ENCODE assay signal across 21 cellular contexts in genomic region chr15:61621865-61622264, GRCh38.
A peak's percentile ranks its signal among the peaks of the same experiment; 100 is the strongest.
DNase-seq lines count a peak whose midpoint lies in the region; ATAC-seq, FAIRE-seq and TF ChIP-seq lines count a peak whose summit lies in the region.
"Had no signal": no experiment of that assay in that cellular context is flagged by ENCODE, and none has a peak within 500 bp of the region (broad histone marks: within the 10 kb centered on the region; RNA-seq: fewer than 3 reads in every experiment).

No MANE protein-coding gene starts in this region.

- no peak overlapping the region for H3K4me3 ChIP-seq in SK-N-SH (ENCODE audit: low read depth in 2 of 2, low read length in 1 of 2)
- H3K4me3 ChIP-seq in K562: no peak overlapping the region
- H3K4me3 ChIP-seq in osteoblast (ENCODE audit: insufficient read depth, low read length): no peak overlapping the region
- H3K4me3 ChIP-seq: BLaER1, GM12878 had no signal

- H3K27me3 ChIP-seq in SK-N-SH (ENCODE audit: insufficient read depth): no peaks in the 10 kb centered on the region
- peaks cover 0 to 11% of the 10 kb centered on the region in 2 experiments; a peak in 2 of 5 replicates for H3K27me3 ChIP-seq in K562 (ENCODE audit: control insufficient read depth in 2 of 2, insufficient read depth in 2 of 2, low read length in 2 of 2)
- H3K27me3 ChIP-seq in osteoblast (ENCODE audit: insufficient read depth, low read length): no peaks in the 10 kb centered on the region
- H3K27me3 ChIP-seq: BE2C, BLaER1 had no signal

- no peaks in the 10 kb centered on the region for H3K36me3 ChIP-seq in SK-N-SH (replicated peaks in 1 of 2; ENCODE audit: control insufficient read depth in 1 of 2, insufficient read depth in 2 of 2, low read length in 1 of 2)
- H3K36me3 ChIP-seq in K562 (ENCODE audit: control insufficient read depth, insufficient read depth, low read length): no peaks in the 10 kb centered on the region
- H3K36me3 ChIP-seq in osteoblast (ENCODE audit: insufficient read depth, low read length): no peaks in the 10 kb centered on the region
- H3K36me3 ChIP-seq: BE2C, BLaER1 had no signal

- FAIRE-seq in K562 (lab: Jason Lieb, UNC): no peak
- FAIRE-seq: GM12878, GM12892, GM18507 had no signal

- in situ Hi-C loops in K562 (cut with MboI): loop anchor here (10.0 kb wide), 1 partner anchor 447 kb away; no protein-coding TSS in a partner anchor

- no peak overlapping the region for H3K27ac ChIP-seq in SK-N-SH (ENCODE audit: low read depth in 2 of 2, low read length in 1 of 2)
- H3K27ac ChIP-seq in K562 (ENCODE audit: extremely low read depth, low read depth, low read length): no peak overlapping the region
- H3K27ac ChIP-seq in osteoblast (ENCODE audit: low read depth, low read length): no peak overlapping the region
- H3K27ac ChIP-seq: 22Rv1, BLaER1 had no signal

- DNase-seq in SK-N-SH (no peak), K562 (ENCODE audit: extremely low read depth in 1 of 4, low spot score in 3 of 4) (no peak), osteoblast (ENCODE audit: insufficient read length, low spot score, missing footprints) (peak; percentile 65), left ventricle myocardium superior (no peak), HCEC 1CT (no peak)
- DNase-seq: ACHN; BE2C; C1 segment of cervical spinal cord; CD4-positive, alpha-beta memory T cell; CD4-positive, CD25-positive, alpha-beta regulatory T cell; CD8-positive, alpha-beta memory T cell; DMS 273 treated with DMSO at 0.1 percent for 48 hours; DMS79; DND-41; EL had no signal

- H4K20me1 ChIP-seq in SK-N-SH (ENCODE audit: insufficient read depth): no peaks in the 10 kb centered on the region
- H4K20me1 ChIP-seq in K562 (replicated peaks; ENCODE audit: control insufficient read depth, insufficient read depth, low read length): no peaks in the 10 kb centered on the region
- H4K20me1 ChIP-seq in osteoblast (ENCODE audit: insufficient read depth, low read length): no peaks in the 10 kb centered on the region
- H4K20me1 ChIP-seq: BLaER1 had no signal

- H3K79me2 ChIP-seq in SK-N-SH (ENCODE audit: insufficient read depth) (no peaks in the 10 kb centered on the region), K562 (ENCODE audit: control insufficient read depth, insufficient read depth, low read length) (no peaks in the 10 kb centered on the region), osteoblast (ENCODE audit: insufficient read depth, low read length) (no peaks in the 10 kb centered on the region)

- H2AFZ ChIP-seq in SK-N-SH (ENCODE audit: low read depth) (no peak overlapping the region), K562 (ENCODE audit: low read depth, low read length) (no peak overlapping the region), osteoblast (ENCODE audit: low read length) (no peak overlapping the region)

- WGBS in SK-N-SH (ENCODE audit: low lambda C conversion rate): 68% methylated on average over 2 of the region's 2 CpGs
- 4% methylated on average over 2 of the region's 2 CpGs for WGBS in K562 (ENCODE audit: insufficient coverage, low coverage, missing lambda C conversion rate)

- H3K4me2 ChIP-seq in SK-N-SH (no peak overlapping the region), K562 (ENCODE audit: insufficient read depth, low read length) (peak overlapping the region; percentile 39; the same call in 1 of the 2 replicates), osteoblast (ENCODE audit: insufficient read depth, low read length) (no peak overlapping the region)
- H3K4me2 ChIP-seq: BLaER1 had no signal

- CTCF ChIA-PET in SK-N-SH (lab: Yijun Ruan, JAX) (interaction anchor here (0.5 to 3.8 kb wide), 36 partner anchors 10 to 1109 kb away, joined by 3 to 48 read pairs (median 4); no protein-coding TSS in a partner anchor), K562 (lab: Yijun Ruan, JAX; ENCODE audit: low intra/inter-chr PET ratio) (no interaction called here)

- POLR2A ChIA-PET in SK-N-SH (lab: Yijun Ruan, JAX): no interaction called here
- POLR2A ChIA-PET in K562 (lab: Yijun Ruan, JAX): interaction anchor here (1.0 kb wide), 1 partner anchor 13 kb away, joined by 3 read pairs; no protein-coding TSS in a partner anchor

- TF ChIP-seq EP300 in SK-N-SH (IDR thresholded peaks at IDR 0.05; ENCODE audit: borderline replicate concordance in 1 of 2, low read depth in 1 of 2, low read length in 1 of 2): no peak
- no peak for TF ChIP-seq EP300 in K562 (IDR thresholded peaks at IDR 0.05; ENCODE audit: low read length)

- no peaks in the 10 kb centered on the region for H3K9me1 ChIP-seq in K562 (ENCODE audit: control insufficient read depth, insufficient read depth, low read length)

- TF ChIP-seq POLR2A in K562 (conservative IDR thresholded peaks at IDR 0.05): no peak

- TF ChIP-seq CTCF in SK-N-SH (IDR thresholded peaks at IDR 0.05) (no peak), K562 (IDR thresholded peaks at IDR 0.05 in 2 of 3, conservative IDR thresholded peaks at IDR 0.05 in 1 of 3; ENCODE audit: insufficient read depth in 2 of 3, low read depth in 1 of 3, low read length in 3 of 3) (no peak), osteoblast (IDR thresholded peaks at IDR 0.05; ENCODE audit: extremely low read depth, low read depth, low read length) (no peak)

- H3K9me3 ChIP-seq in SK-N-SH: no peaks in the 10 kb centered on the region
- no peaks in the 10 kb centered on the region for H3K9me3 ChIP-seq in K562 (replicated peaks; ENCODE audit: control insufficient read depth, insufficient read depth, low read depth, low read length)
- no peaks in the 10 kb centered on the region for H3K9me3 ChIP-seq in osteoblast (ENCODE audit: low read depth, low read length)
- H3K9me3 ChIP-seq: BE2C had no signal

- H3K9me2 ChIP-seq in SK-N-SH: no peaks in the 10 kb centered on the region

- ATAC-seq in SK-N-SH treated with all-trans-retinoic acid at 6 μM for 48 hours (no peak), K562 (no peak), left ventricle myocardium superior (no peak)

- H3F3A ChIP-seq in SK-N-SH (replicated peaks; ENCODE audit: insufficient read depth): no peaks in the 10 kb centered on the region

- H3K9ac ChIP-seq in SK-N-SH: no peak overlapping the region
- H3K9ac ChIP-seq in K562 (ENCODE audit: insufficient read depth in 1 of 2, low read depth in 2 of 2, low read length in 2 of 2): no peak overlapping the region
- H3K9ac ChIP-seq: BLaER1 had no signal

- intact Hi-C loops in K562 (cut with micrococcal nuclease) (loop anchor here (2.0 kb wide), 1 partner anchor 425 kb away; no protein-coding TSS in a partner anchor), left ventricle myocardium superior (cut with micrococcal nuclease) (no loop called here)

- TF ChIP-seq RAD21 in SK-N-SH (IDR thresholded peaks at IDR 0.05; ENCODE audit: low read length): no peak
- TF ChIP-seq RAD21 in K562 (CRISPR knock-in tag; conservative IDR thresholded peaks at IDR 0.05 in 1 of 2, IDR thresholded peaks at IDR 0.05 in 1 of 2): no peak

- BruUV-seq in K562 (replicated peaks; lab: Mats Ljungman, UMichigan): no TSS peak

- H3K4me1 ChIP-seq in SK-N-SH (ENCODE audit: control insufficient read depth in 1 of 2, insufficient read depth in 2 of 2, low read depth in 1 of 2, low read length in 1 of 2) (no peaks in the 10 kb centered on the region), K562 (replicated peaks in 1 of 2; ENCODE audit: control insufficient read depth in 2 of 2, insufficient read depth in 2 of 2, low read length in 2 of 2) (peaks cover 0 to 5% of the 10 kb centered on the region in 2 experiments; a peak in 2 of 5 replicates), osteoblast (ENCODE audit: insufficient read depth, low read length) (no peaks in the 10 kb centered on the region)
- H3K4me1 ChIP-seq: BLaER1 had no signal

TF ChIP-seq in SK-N-SH treated with all-trans-retinoic acid at 6 μM for 48 hours, 23 proteins besides CTCF, POLR2A, EP300 and RAD21:
- TF ChIP-seq ZNF8 (CRISPR knock-in tag; IDR thresholded peaks at IDR 0.05): 0 out of 2 replicates have a peak, but pooled peaks have one; percentile 1
- TF ChIP-seq PPARA (CRISPR knock-in tag; IDR thresholded peaks at IDR 0.05; ENCODE audit: borderline replicate concordance): no peak

TF ChIP-seq in SK-N-SH, 30 proteins besides CTCF, POLR2A, EP300 and RAD21:
- TF ChIP-seq RFX5 (IDR thresholded peaks at IDR 0.05; ENCODE audit: low read length) (no peak), FOSL2 (IDR thresholded peaks at IDR 0.05; ENCODE audit: borderline replicate concordance, low read depth) (no peak), GATA2 (CRISPR knock-in tag; IDR thresholded peaks at IDR 0.05) (no peak)

TF ChIP-seq in K562, 482 proteins besides CTCF, POLR2A, EP300 and RAD21:
- TF ChIP-seq FOSL1 (tag; conservative IDR thresholded peaks at IDR 0.05): no peak
- TF ChIP-seq BCOR (IDR thresholded peaks at IDR 0.05): peak; percentile 74
- TF ChIP-seq KDM1A (IDR thresholded peaks at IDR 0.05): 0 out of 4 replicates have a peak, but pooled peaks of 1 of the 2 experiments have one; percentile 20
- peak; percentile 71 for TF ChIP-seq ZFP36 (IDR thresholded peaks at IDR 0.05; ENCODE audit: low read depth, low read length, partially characterized antibody)
- TF ChIP-seq RBM25 (IDR thresholded peaks at IDR 0.05; ENCODE audit: low read depth, low read length, severe bottlenecking): peak; percentile 97
